23 cellular contexts compared by ENCODE assay signal in the genomic region with DNA sequence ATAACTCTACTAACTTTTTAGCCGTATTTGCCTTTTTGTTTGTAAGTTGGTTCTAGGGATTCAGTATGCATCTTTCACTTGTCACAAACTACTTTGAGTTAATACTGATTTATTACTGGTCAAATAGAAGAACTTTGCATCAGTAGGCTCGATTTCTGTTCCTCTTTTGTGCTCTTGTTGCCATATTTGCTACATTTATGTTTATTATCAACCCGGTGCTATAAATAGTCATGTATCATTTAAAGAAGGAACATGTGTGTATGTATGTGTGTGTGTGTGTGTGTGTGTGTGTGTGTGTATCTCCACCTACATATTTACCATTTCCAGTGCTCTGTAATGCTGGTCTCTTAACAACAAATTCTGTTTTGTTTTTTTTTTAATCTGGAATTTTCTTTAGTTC.
DNase-seq lines count a peak whose midpoint lies in the region; ATAC-seq and TF ChIP-seq lines count a peak whose summit lies in the region.
"Had no signal": no experiment of that assay in that cellular context is flagged by ENCODE, and none has a peak within 500 bp of the region (broad histone marks: within the 10 kb centered on the region; RNA-seq: fewer than 3 reads in every experiment).

No MANE protein-coding gene starts in this region.

- TF ChIP-seq CTCF in GM10266 (IDR thresholded peaks at IDR 0.05; ENCODE audit: control insufficient read depth, insufficient read depth, low read depth, missing control alignments) (no peak), mucosa of descending colon (IDR thresholded peaks at IDR 0.05) (no peak)

- no peak overlapping the region for H3K4me3 ChIP-seq in mucosa of descending colon
- H3K4me3 ChIP-seq: cardiac muscle cell, dorsolateral prefrontal cortex, lung, right lobe of liver, thyroid gland had no signal

- H3K9me3 ChIP-seq in mucosa of descending colon, result no peaks in the 10 kb centered on the region
- H3K9me3 ChIP-seq: SK-N-SH, thyroid gland had no signal

- H3K36me3 ChIP-seq in mucosa of descending colon (ENCODE audit: low read depth), result no peaks in the 10 kb centered on the region
- H3K36me3 ChIP-seq: cardiac muscle cell, right lobe of liver, thyroid gland had no signal

- DNase-seq in GM10266 (ENCODE audit: extremely low spot score), result peak; percentile 32
- DNase-seq in NOMO-1 (lab: John Stamatoyannopoulos, UW; ENCODE audit: unreplicated experiment in 2 of 2), result peak; percentile 88 to 98
- DNase-seq in mucosa of descending colon, result no peak
- DNase-seq in UCSD-AML1 (lab: John Stamatoyannopoulos, UW; ENCODE audit: unreplicated experiment), result no peak
- no peak for DNase-seq in posterior cingulate gyrus
- no peak for DNase-seq in activated T-cell treated with anti-CD3 and anti-CD28 coated beads for 4 hours
- DNase-seq: activated CD4-positive, alpha-beta T cell treated with anti-CD3 and anti-CD28 coated beads for 36 hours; activated effector memory CD4-positive, alpha-beta T cell treated with anti-CD3 and anti-CD28 coated beads, Interleukin-2, amount 50 U/mL, for 16 hours; DND-41; dorsolateral prefrontal cortex; foreskin keratinocyte; hypothalamus; islet precursor cell; NCI-H1436 treated with DMSO at 0.1 percent for 48 hours; NCI-H82; right lobe of liver; SK-N-SH; thyroid gland had no signal

- intact Hi-C loops in mucosa of descending colon (cut with DNase I, micrococcal nuclease) (no loop called here), posterior cingulate gyrus (cut with DNase I) (no loop called here)

- peak; percentile 48 for ATAC-seq in GM21529 (IDR thresholded peaks at IDR 0.05; ENCODE audit: unreplicated experiment)
- peak; percentile 24 for ATAC-seq in mucosa of descending colon
- no peak for ATAC-seq in GM18870 (IDR thresholded peaks at IDR 0.05; ENCODE audit: unreplicated experiment)
- ATAC-seq: activated CD4-positive, alpha-beta T cell treated with anti-CD3 and anti-CD28 coated beads for 36 hours; foreskin keratinocyte; stimulated activated effector memory CD8-positive, alpha-beta T cell treated with anti-CD3 and anti-CD28 coated beads, Interleukin-12 subunit alpha, Interleukin-12 subunit beta, amount 100 ng/mL, for 72 hours had no signal

- peaks cover 6% of the 10 kb centered on the region for H3K4me1 ChIP-seq in mucosa of descending colon (ENCODE audit: low read depth)
- H3K4me1 ChIP-seq: foreskin keratinocyte, right lobe of liver, thyroid gland had no signal

Comparison
In these comparisons a context has a peak if more than half of its experiments do, and no peak if none do; other contexts are left out.
1. DNase-seq: peak in GM10266 (single experiment) and NOMO-1 (2 of 2); none in mucosa of descending colon (0 of 3), UCSD-AML1 (single experiment), posterior cingulate gyrus (0 of 10) and activated T-cell treated with anti-CD3 and anti-CD28 coated beads for 4 hours (single experiment).